ENCODE assay signal across 14 cellular contexts in the genomic region with DNA sequence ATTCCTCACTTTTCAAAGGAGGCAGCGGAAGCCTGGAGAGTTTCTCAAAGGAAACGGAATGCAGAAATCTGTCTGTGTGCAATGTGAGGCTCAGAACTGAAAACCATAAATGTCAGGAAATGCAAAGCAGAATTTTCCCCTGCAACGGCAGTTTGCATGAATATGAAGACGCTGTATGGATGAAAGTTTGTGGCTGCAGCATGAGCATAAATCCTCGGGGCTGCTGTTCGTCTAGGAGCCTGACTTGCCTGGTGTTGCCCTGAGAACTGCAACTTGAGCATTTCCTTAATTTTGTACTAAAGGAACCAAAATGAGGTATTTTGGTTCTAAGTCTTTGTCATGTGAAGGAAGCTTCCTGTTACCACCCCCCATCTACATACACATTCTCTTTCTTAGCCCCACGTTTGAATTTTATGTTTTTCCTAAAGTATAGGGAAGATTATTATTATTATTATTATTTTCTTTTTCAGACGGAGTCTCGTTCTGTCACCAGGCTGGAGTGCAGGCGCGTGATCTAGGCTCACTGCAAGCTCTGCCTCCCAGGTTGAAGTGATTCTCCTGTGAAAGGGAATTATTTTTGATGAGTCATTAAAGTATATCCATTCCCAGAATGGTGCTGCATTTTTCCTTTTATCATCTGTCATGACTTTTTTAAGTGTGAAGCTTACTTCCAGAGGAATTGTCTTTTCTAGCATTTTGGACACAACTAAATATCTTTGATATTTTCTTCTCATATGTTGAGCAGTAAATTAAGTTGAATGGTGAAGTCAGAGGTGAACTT. TPM values are rescaled to one million over a fixed set of nuclear protein-coding genes. Genes with fewer than 3 reads are reported as not detected.
DNase-seq lines count a peak whose midpoint lies in the region; ATAC-seq, FAIRE-seq and TF ChIP-seq lines count a peak whose summit lies in the region.
"Had no signal": no experiment of that assay in that cellular context is flagged by ENCODE, and none has a peak within 500 bp of the region (broad histone marks: within the 10 kb centered on the region; RNA-seq: fewer than 3 reads in every experiment).

No MANE protein-coding gene starts in this region.

- TF ChIP-seq RAD21 in A549 (conservative IDR thresholded peaks at IDR 0.05 in 1 of 2, IDR thresholded peaks at IDR 0.05 in 1 of 2): no peak

- in situ Hi-C loops in GM13977 (cut with MboI; ENCODE audit: low pct_unique_long_range_greater_than_20kb, low sequenced_read_pairs, unreplicated experiment): no loop called here

- no peak for FAIRE-seq in A549 (lab: Jason Lieb, UNC)
- FAIRE-seq: pancreas had no signal

- H3K36me3 Mint-ChIP-seq in effector memory CD8-positive, alpha-beta T cell (ENCODE audit: insufficient read depth): peaks cover 3% of the 10 kb centered on the region

- H3K27me3 Mint-ChIP-seq in effector memory CD8-positive, alpha-beta T cell: no peaks in the 10 kb centered on the region
- H3K27me3 Mint-ChIP-seq: activated CD4-positive, alpha-beta T cell treated with anti-CD3 and anti-CD28 coated beads, Interleukin-2, amount 10 ng/mL, durations not matched to agents 7 days and 5 days had no signal

- H3K9me3 Mint-ChIP-seq in effector memory CD8-positive, alpha-beta T cell: no peaks in the 10 kb centered on the region
- H3K9me3 Mint-ChIP-seq: activated CD4-positive, alpha-beta T cell treated with anti-CD3 and anti-CD28 coated beads, Interleukin-2, amount 10 ng/mL, durations not matched to agents 7 days and 5 days had no signal

- DNase-seq in A549 (ENCODE audit: low read depth in 1 of 2, low spot score in 1 of 2): peak in 1 of 2 experiments; percentile 24
- DNase-seq in MV-4-11 (lab: John Stamatoyannopoulos, UW): peak; percentile 50
- peak; percentile 44 for DNase-seq in fibroblast of pulmonary artery (ENCODE audit: low read depth)
- no peak for DNase-seq in GM13977 (ENCODE audit: low spot score)
- DNase-seq in DMS53 treated with DMSO at 0.1 percent for 48 hours (lab: John Stamatoyannopoulos, UW; ENCODE audit: unreplicated experiment): no peak
- DNase-seq in effector memory CD8-positive, alpha-beta T cell: no peak
- DNase-seq: activated CD4-positive, alpha-beta T cell treated with anti-CD3 and anti-CD28 coated beads, Interleukin-2, amount 10 ng/mL, durations not matched to agents 7 days and 5 days; GF-D8; glutamatergic neuron; NCI-H1105; pancreas; stimulated activated CD4-positive, alpha-beta T cell treated with anti-CD3 and anti-CD28 coated beads, Interleukin-4, amount 100 ng/mL, for 4 hours had no signal

- H3K4me3 Mint-ChIP-seq in effector memory CD8-positive, alpha-beta T cell: no peak overlapping the region
- H3K4me3 Mint-ChIP-seq: activated CD4-positive, alpha-beta T cell treated with anti-CD3 and anti-CD28 coated beads, Interleukin-2, amount 10 ng/mL, durations not matched to agents 7 days and 5 days had no signal

- TF ChIP-seq POLR2A in A549 (IDR thresholded peaks at IDR 0.05; ENCODE audit: low read length): no peak

- H3K4me3 ChIP-seq in A549 (no peak overlapping the region), fibroblast of pulmonary artery (replicated peaks; ENCODE audit: low read depth, low read length) (no peak overlapping the region)
- H3K4me3 ChIP-seq: pancreas had no signal

- no peak for TF ChIP-seq CTCF in A549 (IDR thresholded peaks at IDR 0.05)
- no peak for TF ChIP-seq CTCF in fibroblast of pulmonary artery (IDR thresholded peaks at IDR 0.05; ENCODE audit: low read length, missing control alignments)
- TF ChIP-seq CTCF in GM13977 (IDR thresholded peaks at IDR 0.05; ENCODE audit: extremely low read depth, insufficient read depth, missing control alignments): no peak

- POLR2A ChIA-PET in A549 (lab: Yijun Ruan, JAX): no interaction called here

- H3K9me3 ChIP-seq in A549: no peaks in the 10 kb centered on the region
- H3K9me3 ChIP-seq: pancreas had no signal

- 75% methylated on average over 11 of the region's 11 CpGs for WGBS in A549 (ENCODE audit: missing lambda C conversion rate)

- peaks cover 31% of the 10 kb centered on the region for H3K4me1 ChIP-seq in A549
- H3K4me1 ChIP-seq: pancreas had no signal

- no peak for TF ChIP-seq EP300 in A549 (IDR thresholded peaks at IDR 0.05)

- peak overlapping the region; percentile 51 for H3K4me2 ChIP-seq in A549

- H3K27ac ChIP-seq in A549: peak overlapping the region; percentile 61 to 81
- H3K27ac ChIP-seq: pancreas had no signal

- CTCF ChIA-PET in A549 (lab: Yijun Ruan, JAX): interaction anchor here (0.6 to 2.7 kb wide), 2 partner anchors 426 to 518 kb away, joined by 3 to 6 read pairs; no protein-coding TSS in a partner anchor

- no peak for ATAC-seq in A549
- ATAC-seq in GM19463 (IDR thresholded peaks at IDR 0.05; ENCODE audit: unreplicated experiment): peak; percentile 29
- ATAC-seq in effector memory CD8-positive, alpha-beta T cell (replicated peaks): no peak
- no peak for ATAC-seq in HG03196 (IDR thresholded peaks at IDR 0.05; ENCODE audit: unreplicated experiment)

- no peak overlapping the region for H3K27ac Mint-ChIP-seq in effector memory CD8-positive, alpha-beta T cell
- H3K27ac Mint-ChIP-seq: activated CD4-positive, alpha-beta T cell treated with anti-CD3 and anti-CD28 coated beads, Interleukin-2, amount 10 ng/mL, durations not matched to agents 7 days and 5 days had no signal

- peaks cover 8 to 16% of the 10 kb centered on the region in 2 donors for H3K4me1 Mint-ChIP-seq in effector memory CD8-positive, alpha-beta T cell (ENCODE audit: low read depth in 2 of 2)

TF ChIP-seq in A549, 52 proteins besides CTCF, POLR2A, EP300 and RAD21:
- TF ChIP-seq, protein P1, sequence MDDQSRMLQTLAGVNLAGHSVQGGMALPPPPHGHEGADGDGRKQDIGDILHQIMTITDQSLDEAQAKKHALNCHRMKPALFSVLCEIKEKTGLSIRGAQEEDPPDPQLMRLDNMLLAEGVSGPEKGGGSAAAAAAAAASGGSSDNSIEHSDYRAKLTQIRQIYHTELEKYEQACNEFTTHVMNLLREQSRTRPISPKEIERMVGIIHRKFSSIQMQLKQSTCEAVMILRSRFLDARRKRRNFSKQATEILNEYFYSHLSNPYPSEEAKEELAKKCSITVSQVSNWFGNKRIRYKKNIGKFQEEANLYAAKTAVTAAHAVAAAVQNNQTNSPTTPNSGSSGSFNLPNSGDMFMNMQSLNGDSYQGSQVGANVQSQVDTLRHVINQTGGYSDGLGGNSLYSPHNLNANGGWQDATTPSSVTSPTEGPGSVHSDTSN (IDR thresholded peaks at IDR 0.05): no peak
- TF ChIP-seq SREBF2 (IDR thresholded peaks at IDR 0.05) (no peak), MAFK (IDR thresholded peaks at IDR 0.05; ENCODE audit: partially characterized antibody) (peak; percentile 81), CEBPB (IDR thresholded peaks at IDR 0.05) (no peak), NR3C1 (IDR thresholded peaks at IDR 0.05) (no peak), MYC (IDR thresholded peaks at IDR 0.05; ENCODE audit: borderline replicate concordance, low read length) (no peak), HOXB13 (CRISPR knock-in tag; IDR thresholded peaks at IDR 0.05; ENCODE audit: low read depth) (no peak), FOSL2 (IDR thresholded peaks at IDR 0.05) (no peak), FOSL2 (CRISPR knock-in tag; IDR thresholded peaks at IDR 0.05) (peak; percentile 57), NFE2L2 (conservative IDR thresholded peaks at IDR 0.05; ENCODE audit: low read length) (peak; percentile 62)
TF ChIP-seq in A549: peak in this region for 3.

RNA-seq across cellular contexts. Expression of gene MTHFD1L, which starts 33.1 kb away (rescaled TPM):
- polyA plus RNA-seq in A549 (2011; rRNA removed) (58.5 and 63.2 TPM in 2 replicates), A549 (2017; fragmentation: RNase III; extraction: RNeasy Plus Mini Kit Qiagen cat#74134 plus additional on column Dnase treatment) (27.2 to 32.0 TPM (median 30.8 TPM) in 3 replicates)
- polyA plus RNA-seq in A549 (2012; cell fraction: cytosol; rRNA removed): 18.7 and 19.6 TPM in 2 replicates
- polyA plus RNA-seq in A549 (2012; cell fraction: nucleus; rRNA removed): 18.0 and 26.1 TPM in 2 replicates
- 54.4 and 56.6 TPM in 2 replicates for polyA minus RNA-seq in A549 (2011; rRNA and poly(A)+ RNA removed)

Comparison
In these comparisons a context has a peak if more than half of its experiments do, and no peak if none do; other contexts are left out.
1. DNase-seq: peak in MV-4-11 (single experiment) and fibroblast of pulmonary artery (single experiment); none in GM13977 (single experiment), DMS53 treated with DMSO at 0.1 percent for 48 hours (single experiment) and effector memory CD8-positive, alpha-beta T cell (0 of 3).